8 cellular contexts compared by ENCODE assay signal in genomic region chr10:5291501-5292195, GRCh38.
DNase-seq lines count a peak whose midpoint lies in the region; ATAC-seq lines count a peak whose summit lies in the region.

No MANE protein-coding gene starts in this region.

- ATAC-seq in left cardiac atrium = peak; percentile 48 to 95

- peak; percentile 89 for DNase-seq in HCEC 1CT
- peak; percentile 98 for DNase-seq in RPMI7951 (ENCODE audit: low read depth)
- peak; percentile 78 for DNase-seq in activated naive CD4-positive, alpha-beta T cell treated with anti-CD3 and anti-CD28 coated beads, Interleukin-2, amount 10 ng/mL, durations not matched to agents 7 days and 5 days
- peak; percentile 66 for DNase-seq in left cardiac atrium
- DNase-seq in stimulated activated CD4-positive, alpha-beta T cell treated with anti-CD3 and anti-CD28 coated beads, Interleukin-1b, Interleukin-23, amount 100 ng/mL, for 4 hours (ENCODE audit: low read depth in 2 of 2) = peak; percentile 36 to 42
- no peak for DNase-seq in amygdala (lab: John Stamatoyannopoulos, UW)
- no peak for DNase-seq in globus pallidus (ENCODE audit: low spot score)
- no peak for DNase-seq in DMS79 treated with DMSO at 0.1 percent for 48 hours (lab: John Stamatoyannopoulos, UW)

- peaks cover 74% of the 10 kb centered on the region for H3K4me1 Mint-ChIP-seq in activated naive CD4-positive, alpha-beta T cell treated with anti-CD3 and anti-CD28 coated beads, Interleukin-2, amount 10 ng/mL, durations not matched to agents 7 days and 5 days

- peaks cover 48% of the 10 kb centered on the region for H3K36me3 Mint-ChIP-seq in activated naive CD4-positive, alpha-beta T cell treated with anti-CD3 and anti-CD28 coated beads, Interleukin-2, amount 10 ng/mL, durations not matched to agents 7 days and 5 days

- H3K9me3 Mint-ChIP-seq in activated naive CD4-positive, alpha-beta T cell treated with anti-CD3 and anti-CD28 coated beads, Interleukin-2, amount 10 ng/mL, durations not matched to agents 7 days and 5 days = peaks cover 12% of the 10 kb centered on the region

- H3K27me3 Mint-ChIP-seq in activated naive CD4-positive, alpha-beta T cell treated with anti-CD3 and anti-CD28 coated beads, Interleukin-2, amount 10 ng/mL, durations not matched to agents 7 days and 5 days = no peaks in the 10 kb centered on the region

- intact Hi-C loops in left cardiac atrium (cut with DNase I) = no loop called here

- H3K4me3 Mint-ChIP-seq in activated naive CD4-positive, alpha-beta T cell treated with anti-CD3 and anti-CD28 coated beads, Interleukin-2, amount 10 ng/mL, durations not matched to agents 7 days and 5 days = peak overlapping the region; percentile 91

- CTCF ChIA-PET in activated naive CD4-positive, alpha-beta T cell treated with anti-CD3 and anti-CD28 coated beads, Interleukin-2, amount 10 ng/mL, durations not matched to agents 7 days and 5 days (lab: Charles Lee) = interaction anchor here (1.0 to 1.9 kb wide), 3 partner anchors 8 to 442 kb away, joined by 3 to 6 read pairs (median 4); no protein-coding TSS in a partner anchor

- H3K27ac Mint-ChIP-seq in activated naive CD4-positive, alpha-beta T cell treated with anti-CD3 and anti-CD28 coated beads, Interleukin-2, amount 10 ng/mL, durations not matched to agents 7 days and 5 days = peak overlapping the region; percentile 99

Comparison
In these comparisons a context has a peak if more than half of its experiments do, and no peak if none do; other contexts are left out.
1. DNase-seq: peak in HCEC 1CT (single experiment), RPMI7951 (single experiment), activated naive CD4-positive, alpha-beta T cell treated with anti-CD3 and anti-CD28 coated beads, Interleukin-2, amount 10 ng/mL, durations not matched to agents 7 days and 5 days (single experiment), left cardiac atrium (single experiment) and stimulated activated CD4-positive, alpha-beta T cell treated with anti-CD3 and anti-CD28 coated beads, Interleukin-1b, Interleukin-23, amount 100 ng/mL, for 4 hours (2 of 2); none in amygdala (0 of 56), globus pallidus (single experiment) and DMS79 treated with DMSO at 0.1 percent for 48 hours (single experiment).